In genomic region chr3:64651791-64652241, GRCh38 we compare ENCODE assay signal across 2 cellular contexts.
TF ChIP-seq lines count a peak whose summit lies in the region.

No MANE protein-coding gene starts in this region.

TF ChIP-seq in SK-N-SH, 30 proteins besides CTCF, POLR2A, EP300 and RAD21:
- TF ChIP-seq TCF12 (IDR thresholded peaks at IDR 0.05) (peak; percentile 16; the same call in 1 of the 2 replicates), TEAD4 (IDR thresholded peaks at IDR 0.05; ENCODE audit: borderline replicate concordance, insufficient read depth) (no peak)

TF ChIP-seq in endothelial cell of umbilical vein, 7 proteins besides CTCF, POLR2A, EP300 and RAD21:
- TF ChIP-seq EZH2 (IDR thresholded peaks at IDR 0.05; ENCODE audit: borderline replicate concordance, low read depth, low read length, severe bottlenecking): no peak
- TF ChIP-seq FOS (IDR thresholded peaks at IDR 0.05; ENCODE audit: borderline replicate concordance, insufficient read depth, low read length): no peak
- no peak for TF ChIP-seq POLR2AphosphoS5 (IDR thresholded peaks at IDR 0.05; ENCODE audit: insufficient read depth, low read depth, low read length)
- TF ChIP-seq, protein P1, sequence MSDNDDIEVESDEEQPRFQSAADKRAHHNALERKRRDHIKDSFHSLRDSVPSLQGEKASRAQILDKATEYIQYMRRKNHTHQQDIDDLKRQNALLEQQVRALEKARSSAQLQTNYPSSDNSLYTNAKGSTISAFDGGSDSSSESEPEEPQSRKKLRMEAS (IDR thresholded peaks at IDR 0.05; ENCODE audit: insufficient read depth, insufficient read length): no peak
- TF ChIP-seq JUN (IDR thresholded peaks at IDR 0.05; ENCODE audit: borderline replicate concordance, insufficient read depth, insufficient read length, low read depth): no peak
- no peak for TF ChIP-seq MYC (IDR thresholded peaks at IDR 0.05; ENCODE audit: low read depth, low read length)
- TF ChIP-seq GATA2 (IDR thresholded peaks at IDR 0.05; ENCODE audit: insufficient read depth, insufficient read length, low read depth, low read length): no peak
